1 cellular context compared by ENCODE assay signal in genomic region chr19:52942371-52943133, GRCh38.
TF ChIP-seq lines count a peak whose summit lies in the region.

No MANE protein-coding gene starts in this region.

TF ChIP-seq in SK-N-SH, 30 proteins besides CTCF, POLR2A, EP300 and RAD21 (continued from another document):
- TF ChIP-seq, protein P1, sequence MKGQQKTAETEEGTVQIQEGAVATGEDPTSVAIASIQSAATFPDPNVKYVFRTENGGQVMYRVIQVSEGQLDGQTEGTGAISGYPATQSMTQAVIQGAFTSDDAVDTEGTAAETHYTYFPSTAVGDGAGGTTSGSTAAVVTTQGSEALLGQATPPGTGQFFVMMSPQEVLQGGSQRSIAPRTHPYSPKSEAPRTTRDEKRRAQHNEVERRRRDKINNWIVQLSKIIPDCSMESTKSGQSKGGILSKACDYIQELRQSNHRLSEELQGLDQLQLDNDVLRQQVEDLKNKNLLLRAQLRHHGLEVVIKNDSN (IDR thresholded peaks at IDR 0.05; ENCODE audit: borderline replicate concordance, low read depth) = no peak
- TF ChIP-seq MXI1 (IDR thresholded peaks at IDR 0.05; ENCODE audit: low read depth, low read length) = peak; percentile 71
- peak; percentile 47; the same call in 1 of the 2 replicates for TF ChIP-seq MAX (IDR thresholded peaks at IDR 0.05; ENCODE audit: low read depth)
- no peak for TF ChIP-seq TAF1 (IDR thresholded peaks at IDR 0.05; ENCODE audit: borderline replicate concordance, low read depth, low read length)
- no peak for TF ChIP-seq TCF12 (IDR thresholded peaks at IDR 0.05)
- no peak for TF ChIP-seq GATA2 (CRISPR knock-in tag; IDR thresholded peaks at IDR 0.05)
- TF ChIP-seq RCOR1 (IDR thresholded peaks at IDR 0.05; ENCODE audit: low read length) = no peak
- TF ChIP-seq ZBTB33 (IDR thresholded peaks at IDR 0.05; ENCODE audit: borderline replicate concordance, low read depth) = no peak
- no peak for TF ChIP-seq TEAD4 (IDR thresholded peaks at IDR 0.05; ENCODE audit: borderline replicate concordance, insufficient read depth)
- TF ChIP-seq ELF1 (IDR thresholded peaks at IDR 0.05) = peak; percentile 95
- no peak for TF ChIP-seq EZH2phosphoT487 (IDR thresholded peaks at IDR 0.05; ENCODE audit: borderline replicate concordance, low read depth)
- TF ChIP-seq, protein P2, sequence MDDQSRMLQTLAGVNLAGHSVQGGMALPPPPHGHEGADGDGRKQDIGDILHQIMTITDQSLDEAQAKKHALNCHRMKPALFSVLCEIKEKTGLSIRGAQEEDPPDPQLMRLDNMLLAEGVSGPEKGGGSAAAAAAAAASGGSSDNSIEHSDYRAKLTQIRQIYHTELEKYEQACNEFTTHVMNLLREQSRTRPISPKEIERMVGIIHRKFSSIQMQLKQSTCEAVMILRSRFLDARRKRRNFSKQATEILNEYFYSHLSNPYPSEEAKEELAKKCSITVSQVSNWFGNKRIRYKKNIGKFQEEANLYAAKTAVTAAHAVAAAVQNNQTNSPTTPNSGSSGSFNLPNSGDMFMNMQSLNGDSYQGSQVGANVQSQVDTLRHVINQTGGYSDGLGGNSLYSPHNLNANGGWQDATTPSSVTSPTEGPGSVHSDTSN (IDR thresholded peaks at IDR 0.05) = no peak
- 0 out of 2 replicates have a peak, but pooled peaks have one; percentile 3 for TF ChIP-seq GABPA (IDR thresholded peaks at IDR 0.05; ENCODE audit: low read depth)
- TF ChIP-seq SIN3A (IDR thresholded peaks at IDR 0.05; ENCODE audit: borderline replicate concordance, low read depth, low read length) = no peak
- TF ChIP-seq, protein P3, sequence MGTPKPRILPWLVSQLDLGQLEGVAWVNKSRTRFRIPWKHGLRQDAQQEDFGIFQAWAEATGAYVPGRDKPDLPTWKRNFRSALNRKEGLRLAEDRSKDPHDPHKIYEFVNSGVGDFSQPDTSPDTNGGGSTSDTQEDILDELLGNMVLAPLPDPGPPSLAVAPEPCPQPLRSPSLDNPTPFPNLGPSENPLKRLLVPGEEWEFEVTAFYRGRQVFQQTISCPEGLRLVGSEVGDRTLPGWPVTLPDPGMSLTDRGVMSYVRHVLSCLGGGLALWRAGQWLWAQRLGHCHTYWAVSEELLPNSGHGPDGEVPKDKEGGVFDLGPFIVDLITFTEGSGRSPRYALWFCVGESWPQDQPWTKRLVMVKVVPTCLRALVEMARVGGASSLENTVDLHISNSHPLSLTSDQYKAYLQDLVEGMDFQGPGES (IDR thresholded peaks at IDR 0.05; ENCODE audit: low read depth, low read length) = no peak
- no peak for TF ChIP-seq RXRA (IDR thresholded peaks at IDR 0.05; ENCODE audit: borderline replicate concordance, low read depth)
- TF ChIP-seq, protein P4, sequence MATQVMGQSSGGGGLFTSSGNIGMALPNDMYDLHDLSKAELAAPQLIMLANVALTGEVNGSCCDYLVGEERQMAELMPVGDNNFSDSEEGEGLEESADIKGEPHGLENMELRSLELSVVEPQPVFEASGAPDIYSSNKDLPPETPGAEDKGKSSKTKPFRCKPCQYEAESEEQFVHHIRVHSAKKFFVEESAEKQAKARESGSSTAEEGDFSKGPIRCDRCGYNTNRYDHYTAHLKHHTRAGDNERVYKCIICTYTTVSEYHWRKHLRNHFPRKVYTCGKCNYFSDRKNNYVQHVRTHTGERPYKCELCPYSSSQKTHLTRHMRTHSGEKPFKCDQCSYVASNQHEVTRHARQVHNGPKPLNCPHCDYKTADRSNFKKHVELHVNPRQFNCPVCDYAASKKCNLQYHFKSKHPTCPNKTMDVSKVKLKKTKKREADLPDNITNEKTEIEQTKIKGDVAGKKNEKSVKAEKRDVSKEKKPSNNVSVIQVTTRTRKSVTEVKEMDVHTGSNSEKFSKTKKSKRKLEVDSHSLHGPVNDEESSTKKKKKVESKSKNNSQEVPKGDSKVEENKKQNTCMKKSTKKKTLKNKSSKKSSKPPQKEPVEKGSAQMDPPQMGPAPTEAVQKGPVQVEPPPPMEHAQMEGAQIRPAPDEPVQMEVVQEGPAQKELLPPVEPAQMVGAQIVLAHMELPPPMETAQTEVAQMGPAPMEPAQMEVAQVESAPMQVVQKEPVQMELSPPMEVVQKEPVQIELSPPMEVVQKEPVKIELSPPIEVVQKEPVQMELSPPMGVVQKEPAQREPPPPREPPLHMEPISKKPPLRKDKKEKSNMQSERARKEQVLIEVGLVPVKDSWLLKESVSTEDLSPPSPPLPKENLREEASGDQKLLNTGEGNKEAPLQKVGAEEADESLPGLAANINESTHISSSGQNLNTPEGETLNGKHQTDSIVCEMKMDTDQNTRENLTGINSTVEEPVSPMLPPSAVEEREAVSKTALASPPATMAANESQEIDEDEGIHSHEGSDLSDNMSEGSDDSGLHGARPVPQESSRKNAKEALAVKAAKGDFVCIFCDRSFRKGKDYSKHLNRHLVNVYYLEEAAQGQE (IDR thresholded peaks at IDR 0.05; ENCODE audit: low read depth, low read length) = no peak
- no peak for TF ChIP-seq FOXM1 (IDR thresholded peaks at IDR 0.05; ENCODE audit: low read depth)
- TF ChIP-seq, protein P5, sequence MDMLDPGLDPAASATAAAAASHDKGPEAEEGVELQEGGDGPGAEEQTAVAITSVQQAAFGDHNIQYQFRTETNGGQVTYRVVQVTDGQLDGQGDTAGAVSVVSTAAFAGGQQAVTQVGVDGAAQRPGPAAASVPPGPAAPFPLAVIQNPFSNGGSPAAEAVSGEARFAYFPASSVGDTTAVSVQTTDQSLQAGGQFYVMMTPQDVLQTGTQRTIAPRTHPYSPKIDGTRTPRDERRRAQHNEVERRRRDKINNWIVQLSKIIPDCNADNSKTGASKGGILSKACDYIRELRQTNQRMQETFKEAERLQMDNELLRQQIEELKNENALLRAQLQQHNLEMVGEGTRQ (IDR thresholded peaks at IDR 0.05; ENCODE audit: borderline replicate concordance, low read depth, low read length) = no peak
- no peak for TF ChIP-seq NRF1 (IDR thresholded peaks at IDR 0.05; ENCODE audit: low read depth, low read length)
- no peak for TF ChIP-seq SMC3 (IDR thresholded peaks at IDR 0.05; ENCODE audit: low read depth, low read length)
